Comparison of ENCODE assay signal across 1 cellular context in the genomic region with DNA sequence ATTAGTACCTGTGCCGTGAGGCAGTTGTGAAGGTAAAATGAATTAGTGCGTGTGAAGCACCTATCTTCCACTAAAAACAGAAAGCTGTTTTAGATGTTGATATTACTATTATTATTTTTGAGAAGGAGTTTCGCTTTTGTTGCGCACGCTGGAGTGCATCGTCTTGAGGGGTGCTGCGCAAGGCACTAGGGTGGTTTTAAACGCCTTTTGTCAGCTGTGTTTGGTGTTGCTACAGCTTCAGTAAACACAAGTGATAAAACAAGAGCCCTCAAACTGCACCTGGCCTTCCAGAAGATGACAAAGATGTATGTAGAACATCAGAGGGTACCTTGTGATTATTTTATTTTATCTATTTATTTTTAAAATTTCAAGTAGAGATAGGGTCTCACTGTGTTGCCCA.
TF ChIP-seq lines count a peak whose summit lies in the region.

No MANE protein-coding gene starts in this region.

TF ChIP-seq in K562, 482 proteins besides CTCF, POLR2A, EP300 and RAD21 (continued from another document):
- no peak for TF ChIP-seq POLR2B (IDR thresholded peaks at IDR 0.05; ENCODE audit: low read depth, partially characterized antibody)
- TF ChIP-seq ZBED1 (IDR thresholded peaks at IDR 0.05): no peak
- TF ChIP-seq ZKSCAN8 (CRISPR knock-in tag; IDR thresholded peaks at IDR 0.05): no peak
- TF ChIP-seq, protein P1, sequence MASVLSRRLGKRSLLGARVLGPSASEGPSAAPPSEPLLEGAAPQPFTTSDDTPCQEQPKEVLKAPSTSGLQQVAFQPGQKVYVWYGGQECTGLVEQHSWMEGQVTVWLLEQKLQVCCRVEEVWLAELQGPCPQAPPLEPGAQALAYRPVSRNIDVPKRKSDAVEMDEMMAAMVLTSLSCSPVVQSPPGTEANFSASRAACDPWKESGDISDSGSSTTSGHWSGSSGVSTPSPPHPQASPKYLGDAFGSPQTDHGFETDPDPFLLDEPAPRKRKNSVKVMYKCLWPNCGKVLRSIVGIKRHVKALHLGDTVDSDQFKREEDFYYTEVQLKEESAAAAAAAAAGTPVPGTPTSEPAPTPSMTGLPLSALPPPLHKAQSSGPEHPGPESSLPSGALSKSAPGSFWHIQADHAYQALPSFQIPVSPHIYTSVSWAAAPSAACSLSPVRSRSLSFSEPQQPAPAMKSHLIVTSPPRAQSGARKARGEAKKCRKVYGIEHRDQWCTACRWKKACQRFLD (CRISPR knock-in tag; IDR thresholded peaks at IDR 0.05): 0 out of 2 replicates have a peak, but pooled peaks have one; percentile 31
- TF ChIP-seq, protein P2, sequence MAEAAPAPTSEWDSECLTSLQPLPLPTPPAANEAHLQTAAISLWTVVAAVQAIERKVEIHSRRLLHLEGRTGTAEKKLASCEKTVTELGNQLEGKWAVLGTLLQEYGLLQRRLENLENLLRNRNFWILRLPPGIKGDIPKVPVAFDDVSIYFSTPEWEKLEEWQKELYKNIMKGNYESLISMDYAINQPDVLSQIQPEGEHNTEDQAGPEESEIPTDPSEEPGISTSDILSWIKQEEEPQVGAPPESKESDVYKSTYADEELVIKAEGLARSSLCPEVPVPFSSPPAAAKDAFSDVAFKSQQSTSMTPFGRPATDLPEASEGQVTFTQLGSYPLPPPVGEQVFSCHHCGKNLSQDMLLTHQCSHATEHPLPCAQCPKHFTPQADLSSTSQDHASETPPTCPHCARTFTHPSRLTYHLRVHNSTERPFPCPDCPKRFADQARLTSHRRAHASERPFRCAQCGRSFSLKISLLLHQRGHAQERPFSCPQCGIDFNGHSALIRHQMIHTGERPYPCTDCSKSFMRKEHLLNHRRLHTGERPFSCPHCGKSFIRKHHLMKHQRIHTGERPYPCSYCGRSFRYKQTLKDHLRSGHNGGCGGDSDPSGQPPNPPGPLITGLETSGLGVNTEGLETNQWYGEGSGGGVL (CRISPR knock-in tag; IDR thresholded peaks at IDR 0.05): no peak
